8 cellular contexts compared by ENCODE assay signal in genomic region chr12:32400114-32400672, GRCh38. TPM values are rescaled to one million over a fixed set of nuclear protein-coding genes. Genes with fewer than 3 reads are reported as not detected.
DNase-seq lines count a peak whose midpoint lies in the region; ATAC-seq and TF ChIP-seq lines count a peak whose summit lies in the region.

No MANE protein-coding gene starts in this region.

- H3K4me1 ChIP-seq in skeletal muscle satellite cell (ENCODE audit: control insufficient read depth, insufficient read depth, low read length): peaks cover 13% of the 10 kb centered on the region

- DNase-seq in activated naive CD4-positive, alpha-beta T cell (lab: John Stamatoyannopoulos, UW): no peak
- DNase-seq in activated CD8-positive, alpha-beta T cell treated with anti-CD3 and anti-CD28 coated beads for 36 hours: no peak
- DNase-seq in hepatic stellate cell (ENCODE audit: low spot score) (peak; percentile 21), sciatic nerve (ENCODE audit: low spot score) (no peak)
- no peak for DNase-seq in stimulated activated naive CD4-positive, alpha-beta T cell treated with Interleukin-2 at 50 U/mL for 16 hours (lab: John Stamatoyannopoulos, UW)

- CTCF ChIA-PET in activated CD8-positive, alpha-beta T cell treated with anti-CD3 and anti-CD28 coated beads for 36 hours (lab: Charles Lee): interaction anchor here (0.8 to 1.2 kb wide), 2 partner anchors 18 to 272 kb away, joined by 3 read pairs; no protein-coding TSS in a partner anchor

- peak overlapping the region; percentile 78 for H3K9ac ChIP-seq in skeletal muscle satellite cell (ENCODE audit: low read depth, low read length)

- H3K36me3 ChIP-seq in skeletal muscle satellite cell (ENCODE audit: insufficient read depth, low read length): no peaks in the 10 kb centered on the region

- peaks cover 30% of the 10 kb centered on the region for H3K27me3 Mint-ChIP-seq in activated naive CD4-positive, alpha-beta T cell treated with anti-CD3 and anti-CD28 coated beads, Interleukin-2, amount 50 U/mL, for 24 hours
- peaks cover 36% of the 10 kb centered on the region for H3K27me3 Mint-ChIP-seq in activated CD8-positive, alpha-beta T cell treated with anti-CD3 and anti-CD28 coated beads for 36 hours

- H3K4me1 Mint-ChIP-seq in activated naive CD4-positive, alpha-beta T cell treated with anti-CD3 and anti-CD28 coated beads, Interleukin-2, amount 50 U/mL, for 24 hours: peaks cover 6% of the 10 kb centered on the region
- peaks cover 2% of the 10 kb centered on the region for H3K4me1 Mint-ChIP-seq in activated CD8-positive, alpha-beta T cell treated with anti-CD3 and anti-CD28 coated beads for 36 hours (ENCODE audit: low read depth)

- intact Hi-C loops in activated CD8-positive, alpha-beta T cell treated with anti-CD3 and anti-CD28 coated beads for 36 hours (cut with micrococcal nuclease): no loop called here
- intact Hi-C loops in sciatic nerve (cut with DNase I): no loop called here

- POLR2A ChIA-PET in activated CD8-positive, alpha-beta T cell treated with anti-CD3 and anti-CD28 coated beads for 36 hours (lab: Charles Lee): no interaction called here

- no peak overlapping the region for H3K27ac Mint-ChIP-seq in activated naive CD4-positive, alpha-beta T cell treated with anti-CD3 and anti-CD28 coated beads, Interleukin-2, amount 50 U/mL, for 24 hours
- H3K27ac Mint-ChIP-seq in activated CD8-positive, alpha-beta T cell treated with anti-CD3 and anti-CD28 coated beads for 36 hours: no peak overlapping the region

- peak overlapping the region; percentile 99 for H3K4me3 ChIP-seq in skeletal muscle satellite cell (ENCODE audit: low read length)

- H3K36me3 Mint-ChIP-seq in activated naive CD4-positive, alpha-beta T cell treated with anti-CD3 and anti-CD28 coated beads, Interleukin-2, amount 50 U/mL, for 24 hours: no peaks in the 10 kb centered on the region
- H3K36me3 Mint-ChIP-seq in activated CD8-positive, alpha-beta T cell treated with anti-CD3 and anti-CD28 coated beads for 36 hours (ENCODE audit: low read depth): no peaks in the 10 kb centered on the region

- no peaks in the 10 kb centered on the region for H3K9me3 Mint-ChIP-seq in activated naive CD4-positive, alpha-beta T cell treated with anti-CD3 and anti-CD28 coated beads, Interleukin-2, amount 50 U/mL, for 24 hours
- H3K9me3 Mint-ChIP-seq in activated CD8-positive, alpha-beta T cell treated with anti-CD3 and anti-CD28 coated beads for 36 hours: no peaks in the 10 kb centered on the region

- peak overlapping the region; percentile 72 for H3K4me3 Mint-ChIP-seq in activated naive CD4-positive, alpha-beta T cell treated with anti-CD3 and anti-CD28 coated beads, Interleukin-2, amount 50 U/mL, for 24 hours
- H3K4me3 Mint-ChIP-seq in activated CD8-positive, alpha-beta T cell treated with anti-CD3 and anti-CD28 coated beads for 36 hours: peak overlapping the region; percentile 58

- no peaks in the 10 kb centered on the region for H3K27me3 ChIP-seq in skeletal muscle satellite cell (ENCODE audit: control insufficient read depth, insufficient read depth, low read length)

- H3K9me3 ChIP-seq in skeletal muscle satellite cell (replicated peaks; ENCODE audit: low read length): no peaks in the 10 kb centered on the region

- peak overlapping the region; percentile 94 for H3K4me2 ChIP-seq in skeletal muscle satellite cell (ENCODE audit: low read length)

- no peak for TF ChIP-seq CTCF in activated CD8-positive, alpha-beta T cell treated with anti-CD3 and anti-CD28 coated beads for 36 hours (IDR thresholded peaks at IDR 0.05)

- ATAC-seq in activated CD8-positive, alpha-beta T cell treated with anti-CD3 and anti-CD28 coated beads for 36 hours: no peak
- ATAC-seq in sciatic nerve (no peak), GM18909 (IDR thresholded peaks at IDR 0.05; ENCODE audit: poor library complexity, unreplicated experiment) (no peak)

RNA-seq across cellular contexts. Expression of gene FGD4, which starts 0.8 kb away (rescaled TPM):
- total RNA-seq in activated CD8-positive, alpha-beta T cell treated with anti-CD3 and anti-CD28 coated beads for 36 hours: under 1 TPM; 0.05 to 0.25 TPM
- 6.8 and 15.9 TPM in 2 replicates for total RNA-seq in skeletal muscle satellite cell (2012; rRNA removed)
- total RNA-seq in sciatic nerve: 54.6 TPM

Comparison
In these comparisons a context has a peak if more than half of its experiments do, and no peak if none do; other contexts are left out.
1. RNA of gene FGD4, which starts 0.8 kb away (total RNA-seq): 54.6 TPM in sciatic nerve (single experiment); 0.05 to 0.25 TPM in activated CD8-positive, alpha-beta T cell treated with anti-CD3 and anti-CD28 coated beads for 36 hours; every median in the first group is over 10 times any median in the second.